Comparison of ENCODE assay signal across 9 cellular contexts in the genomic region with DNA sequence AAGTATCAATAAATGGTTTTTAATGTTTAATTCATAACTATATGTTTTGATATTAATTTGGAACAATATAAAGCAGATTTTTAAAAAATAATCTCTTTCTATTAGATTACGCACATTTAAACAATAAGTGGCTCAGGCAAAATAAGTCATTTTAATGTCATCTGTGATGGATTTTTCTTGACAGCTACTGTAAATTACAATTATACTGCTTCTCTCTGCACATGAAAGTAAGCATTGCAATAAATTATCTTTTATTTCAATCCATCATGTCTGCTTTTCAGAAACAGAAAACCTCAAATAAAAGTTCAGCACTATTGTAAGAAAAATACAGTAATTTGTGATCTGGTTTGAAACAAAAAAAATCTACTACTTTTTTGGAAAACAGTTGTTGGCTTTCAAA. TPM values are rescaled to one million over a fixed set of nuclear protein-coding genes. Genes with fewer than 3 reads are reported as not detected.
"Had no signal": no experiment of that assay in that cellular context is flagged by ENCODE, and none has a peak within 500 bp of the region (broad histone marks: within the 10 kb centered on the region; RNA-seq: fewer than 3 reads in every experiment).

No MANE protein-coding gene starts in this region.

- H2AFZ ChIP-seq: GM23338 had no signal

- DNase-seq: H9, HCEC 1CT, KG1 had no signal

- H3K4me3 ChIP-seq: GM23338 had no signal

- ATAC-seq: GM23338, HepG2 had no signal

- FAIRE-seq: H1, H54 had no signal

- H3K4me2 ChIP-seq: GM23338 had no signal

- H3K27ac ChIP-seq: HL-60 had no signal

RNA-seq across cellular contexts. Expression of gene DLX1, which starts 11.1 kb away (rescaled TPM):
- polyA plus RNA-seq: GM23338, IgD-negative memory B cell had no signal

RNA-seq across cellular contexts. Expression of gene DLX2, which starts 28.4 kb away (rescaled TPM):
- polyA plus RNA-seq: H1, IgD-negative memory B cell had no signal
